18 cellular contexts compared by ENCODE assay signal in the genomic region with DNA sequence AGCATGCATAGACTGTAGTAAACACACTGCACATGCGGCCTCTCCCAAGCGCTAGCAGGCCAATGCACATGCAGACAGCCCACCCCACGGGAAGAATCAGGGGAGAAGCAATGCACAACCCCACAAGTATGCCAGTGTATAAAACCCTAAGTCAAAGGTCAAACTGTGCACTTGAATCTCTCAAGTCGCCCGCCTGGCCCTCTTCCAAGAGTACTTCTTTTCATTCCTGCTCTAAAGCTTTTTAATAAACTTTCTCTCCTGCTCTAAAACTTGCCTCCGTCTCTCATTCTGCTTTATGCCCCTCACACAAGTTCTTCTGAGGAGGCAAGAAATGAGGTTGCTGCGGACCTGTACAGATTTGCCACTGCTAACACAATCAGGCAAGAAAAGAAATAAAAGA. TPM values are rescaled to one million over a fixed set of nuclear protein-coding genes. Genes with fewer than 3 reads are reported as not detected.
A peak's percentile ranks its signal among the peaks of the same experiment; 100 is the strongest.
DNase-seq lines count a peak whose midpoint lies in the region; ATAC-seq and TF ChIP-seq lines count a peak whose summit lies in the region.
"Had no signal": no experiment of that assay in that cellular context is flagged by ENCODE, and none has a peak within 500 bp of the region (broad histone marks: within the 10 kb centered on the region; RNA-seq: fewer than 3 reads in every experiment).

No MANE protein-coding gene starts in this region.

- no peaks in the 10 kb centered on the region for H3K36me3 Mint-ChIP-seq in chondrocyte (ENCODE audit: low read depth)
- H3K36me3 Mint-ChIP-seq: brain had no signal

- no peaks in the 10 kb centered on the region for H3K9me3 ChIP-seq in muscle layer of duodenum (ENCODE audit: control insufficient read depth in 1 of 2, low read length in 2 of 2)
- no peaks in the 10 kb centered on the region for H3K9me3 ChIP-seq in thoracic aorta

- ATAC-seq in thoracic aorta (ENCODE audit: insufficient number of reproducible peaks, low FRiP score, low read depth), result no peak
- ATAC-seq: naive thymus-derived CD4-positive, alpha-beta T cell had no signal

- peak overlapping the region; percentile 24 for H3K4me3 Mint-ChIP-seq in chondrocyte (ENCODE audit: unreplicated experiment)
- H3K4me3 Mint-ChIP-seq: brain; naive thymus-derived CD4-positive, alpha-beta T cell had no signal

- H3K9me3 Mint-ChIP-seq in chondrocyte (ENCODE audit: low read depth), result peaks cover 4% of the 10 kb centered on the region

- H3K27ac Mint-ChIP-seq in chondrocyte (ENCODE audit: unreplicated experiment), result peak overlapping the region; percentile 78
- H3K27ac Mint-ChIP-seq: naive thymus-derived CD4-positive, alpha-beta T cell had no signal

- no peaks in the 10 kb centered on the region for H3K27me3 Mint-ChIP-seq in chondrocyte (ENCODE audit: low read depth)
- H3K27me3 Mint-ChIP-seq: brain had no signal

- TF ChIP-seq CTCF in VCaP (conservative IDR thresholded peaks at IDR 0.05), result no peak
- TF ChIP-seq CTCF in chondrocyte (IDR thresholded peaks at IDR 0.05), result no peak
- no peak for TF ChIP-seq CTCF in thoracic aorta (IDR thresholded peaks at IDR 0.05)

- in situ Hi-C loops in ACHN (cut with HindIII; ENCODE audit: low pct_ligation_motif_present, low pct_unique_long_range_greater_than_20kb, low sequenced_read_pairs), result no loop called here

- DNase-seq in chondrocyte (ENCODE audit: low spot score) (no peak), thoracic aorta (ENCODE audit: low spot score) (no peak), NCI-H1105 treated with DMSO at 0.1 percent for 48 hours (lab: John Stamatoyannopoulos, UW) (no peak), ACHN (no peak), D341Med (ENCODE audit: low spot score) (no peak)
- no peak for DNase-seq in activated effector memory CD4-positive, alpha-beta T cell treated with anti-CD3 and anti-CD28 coated beads, Interleukin-2, amount 50 U/mL, for 16 hours
- DNase-seq: activated CD4-positive, alpha-beta T cell treated with anti-CD3 and anti-CD28 coated beads for 4 hours; activated CD8-positive, alpha-beta memory T cell treated with anti-CD3 and anti-CD28 coated beads, Interleukin-2, amount 50 U/mL, for 48 hours; MM.1S; naive thymus-derived CD4-positive, alpha-beta T cell; NCI-H187 treated with DMSO at 0.1 percent for 48 hours; NCI-H510A treated with DMSO at 0.1 percent for 48 hours; stimulated activated CD4-positive, alpha-beta T cell treated with anti-CD3 and anti-CD28 coated beads, Interleukin-1b, Interleukin-23, amount 100 ng/mL, for 48 hours; substantia nigra; T1000 had no signal

- H3K27ac ChIP-seq in VCaP (peak overlapping the region; percentile 72), muscle layer of duodenum (ENCODE audit: low read length) (peak overlapping the region; percentile 29), thoracic aorta (peak overlapping the region; percentile 94 to 95)

- H3K36me3 ChIP-seq in muscle layer of duodenum (ENCODE audit: control insufficient read depth in 1 of 2, insufficient read depth in 2 of 2, low read length in 2 of 2), result no peaks in the 10 kb centered on the region
- H3K36me3 ChIP-seq in thoracic aorta, result no peaks in the 10 kb centered on the region

- H3K4me1 ChIP-seq in muscle layer of duodenum (ENCODE audit: control insufficient read depth in 1 of 2, insufficient read depth in 2 of 2, low read length in 2 of 2) (peaks cover 3 to 8% of the 10 kb centered on the region in 2 donors), thoracic aorta (ENCODE audit: control insufficient read depth in 1 of 2, low read depth in 2 of 2) (peaks cover 30 to 65% of the 10 kb centered on the region in 2 donors)

- H3K4me3 ChIP-seq in muscle layer of duodenum (ENCODE audit: low read depth in 1 of 2, low read length in 2 of 2) (no peak overlapping the region), thoracic aorta (peak overlapping the region; percentile 14)

- H3K4me1 Mint-ChIP-seq in chondrocyte (ENCODE audit: low read depth), result peaks cover 61% of the 10 kb centered on the region

- H3K27me3 ChIP-seq in muscle layer of duodenum (ENCODE audit: low read depth, low read length) (no peaks in the 10 kb centered on the region), thoracic aorta (replicated peaks; ENCODE audit: insufficient read depth) (no peaks in the 10 kb centered on the region)

RNA-seq across cellular contexts. Expression of gene PTPDC1, which starts 50.4 kb away (rescaled TPM):
- total RNA-seq in chondrocyte, result 14.9 to 24.0 TPM (median 16.0 TPM) in 3 replicates
- 10 to 100 TPM; 24.8 to 25.7 TPM for total RNA-seq in thoracic aorta

Comparison
In these comparisons a context has a peak if more than half of its experiments do, and no peak if none do; other contexts are left out.
1. H3K27ac ChIP-seq: peak in every context shown above with its lines; median percentile 94 in thoracic aorta; 72 in VCaP; 29 in muscle layer of duodenum.